Comparison of ENCODE assay signal across 1 cellular context in genomic region chr10:22643116-22643515, GRCh38.
TF ChIP-seq lines count a peak whose summit lies in the region.

No MANE protein-coding gene starts in this region.

TF ChIP-seq in IMR-90, 13 proteins besides CTCF, POLR2A, EP300 and RAD21:
- TF ChIP-seq, protein P1, sequence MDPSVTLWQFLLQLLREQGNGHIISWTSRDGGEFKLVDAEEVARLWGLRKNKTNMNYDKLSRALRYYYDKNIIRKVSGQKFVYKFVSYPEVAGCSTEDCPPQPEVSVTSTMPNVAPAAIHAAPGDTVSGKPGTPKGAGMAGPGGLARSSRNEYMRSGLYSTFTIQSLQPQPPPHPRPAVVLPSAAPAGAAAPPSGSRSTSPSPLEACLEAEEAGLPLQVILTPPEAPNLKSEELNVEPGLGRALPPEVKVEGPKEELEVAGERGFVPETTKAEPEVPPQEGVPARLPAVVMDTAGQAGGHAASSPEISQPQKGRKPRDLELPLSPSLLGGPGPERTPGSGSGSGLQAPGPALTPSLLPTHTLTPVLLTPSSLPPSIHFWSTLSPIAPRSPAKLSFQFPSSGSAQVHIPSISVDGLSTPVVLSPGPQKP (IDR thresholded peaks at IDR 0.05; ENCODE audit: borderline replicate concordance, low read depth, low read length) = no peak
- TF ChIP-seq RFX5 (IDR thresholded peaks at IDR 0.05; ENCODE audit: low read depth, low read length) (no peak), USF2 (IDR thresholded peaks at IDR 0.05; ENCODE audit: low read depth, low read length) (no peak), BHLHE40 (IDR thresholded peaks at IDR 0.05; ENCODE audit: low read depth, low read length) (no peak), MAFK (IDR thresholded peaks at IDR 0.05; ENCODE audit: low read depth, low read length) (no peak), NFE2L2 (IDR thresholded peaks at IDR 0.05; ENCODE audit: low read depth, low read length) (no peak), CEBPB (IDR thresholded peaks at IDR 0.05; ENCODE audit: low read depth, low read length) (no peak)
